Comparison of ENCODE assay signal across 29 cellular contexts in the genomic region with DNA sequence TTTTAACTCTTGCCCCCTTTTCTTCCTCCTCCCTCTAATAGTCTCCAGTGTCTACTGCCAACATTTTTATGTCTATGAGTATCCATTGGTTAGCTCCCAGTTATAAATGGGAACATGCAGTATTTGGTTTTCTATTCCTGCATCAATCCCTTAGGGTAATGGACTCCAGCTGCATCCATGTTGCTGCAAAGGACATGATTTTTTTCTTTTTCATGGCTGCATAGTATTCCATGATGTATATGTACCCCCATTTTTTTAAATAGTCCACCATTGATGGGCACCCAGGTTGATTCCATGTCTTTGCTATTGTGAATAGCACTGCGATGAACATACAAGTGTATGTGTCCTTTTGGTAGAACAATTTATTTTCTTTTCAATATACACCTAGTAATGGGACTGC.
"Had no signal": no experiment of that assay in that cellular context is flagged by ENCODE, and none has a peak within 500 bp of the region (broad histone marks: within the 10 kb centered on the region; RNA-seq: fewer than 3 reads in every experiment).

No MANE protein-coding gene starts in this region.

- ATAC-seq: effector memory CD8-positive, alpha-beta T cell; esophagus mucosa; foreskin keratinocyte; gastrocnemius medialis; gastroesophageal sphincter; heart left ventricle; heart right ventricle had no signal

- H3K27ac Mint-ChIP-seq: dendritic cell treated with granulocyte-macrophage colony-stimulating factor and Interleukin-4, amounts not matched to agents 40 ng/mL and 50 ng/mL, for 4 days; effector memory CD8-positive, alpha-beta T cell; endodermal cell had no signal

- H2AFZ ChIP-seq: hepatocyte had no signal

- H3K36me3 ChIP-seq: colonic mucosa, esophagus muscularis mucosa, esophagus squamous epithelium, gastrocnemius medialis, gastroesophageal sphincter, heart left ventricle, heart right ventricle had no signal

- H3K4me1 ChIP-seq: colonic mucosa, foreskin keratinocyte, gastrocnemius medialis, heart left ventricle, heart right ventricle had no signal

- FAIRE-seq: endometrium, endothelial cell of umbilical vein, frontal cortex had no signal

- DNase-seq: colonic mucosa; cortex of kidney; dermis blood vessel endothelial cell; dorsolateral prefrontal cortex; effector CD4-positive, alpha-beta T cell; effector CD8-positive, alpha-beta T cell; effector memory CD4-positive, alpha-beta T cell; effector memory CD8-positive, alpha-beta T cell; endodermal cell; erythroblast; esophagus squamous epithelium; foreskin fibroblast; foreskin keratinocyte; foreskin melanocyte; gastrocnemius medialis; glutamatergic neuron; head of caudate nucleus; heart left ventricle; heart right ventricle had no signal

- H3K27me3 ChIP-seq: colonic mucosa, dorsolateral prefrontal cortex, esophagus muscularis mucosa, esophagus squamous epithelium, foreskin keratinocyte, gastrocnemius medialis, gastroesophageal sphincter, heart left ventricle, heart right ventricle, hepatocyte had no signal

- H3K4me3 ChIP-seq: colonic mucosa, coronary artery, dorsolateral prefrontal cortex, esophagus muscularis mucosa, esophagus squamous epithelium, gastrocnemius medialis, gastroesophageal sphincter, heart left ventricle, heart right ventricle, hepatocyte had no signal

- H3K79me2 ChIP-seq: hepatocyte had no signal

- H3K4me3 Mint-ChIP-seq: dendritic cell treated with granulocyte-macrophage colony-stimulating factor and Interleukin-4, amounts not matched to agents 40 ng/mL and 50 ng/mL, for 4 days; effector memory CD8-positive, alpha-beta T cell; endodermal cell had no signal

- H3K9me3 ChIP-seq: colonic mucosa, esophagus muscularis mucosa, esophagus squamous epithelium, gastrocnemius medialis, gastroesophageal sphincter had no signal

- H3K4me2 ChIP-seq: hepatocyte had no signal

- H3K9me3 Mint-ChIP-seq: dendritic cell treated with granulocyte-macrophage colony-stimulating factor and Interleukin-4, amounts not matched to agents 40 ng/mL and 50 ng/mL, for 4 days; effector memory CD8-positive, alpha-beta T cell had no signal

- H3K27ac ChIP-seq: colonic mucosa, coronary artery, dorsolateral prefrontal cortex, epithelial cell of prostate, esophagus muscularis mucosa, esophagus squamous epithelium, foreskin keratinocyte, gastrocnemius medialis, gastroesophageal sphincter, heart left ventricle, heart right ventricle, hepatocyte had no signal

- H3K27me3 Mint-ChIP-seq: dendritic cell treated with granulocyte-macrophage colony-stimulating factor and Interleukin-4, amounts not matched to agents 40 ng/mL and 50 ng/mL, for 4 days; effector memory CD8-positive, alpha-beta T cell had no signal
